ENCODE assay signal across 25 cellular contexts in genomic region chr18:76997951-76998808, GRCh38.
"Had no signal": no experiment of that assay in that cellular context is flagged by ENCODE, and none has a peak within 500 bp of the region (broad histone marks: within the 10 kb centered on the region; RNA-seq: fewer than 3 reads in every experiment).

No MANE protein-coding gene starts in this region.

- H3K9me3 ChIP-seq: lower lobe of right lung, testis, upper lobe of left lung had no signal

- DNase-seq: activated CD4-positive, alpha-beta T cell treated with anti-CD3 and anti-CD28 coated beads, Interleukin-2, amount 10 ng/mL, durations not matched to agents 7 days and 5 days; activated CD4-positive, CD25-positive, alpha-beta regulatory T cell treated with anti-CD3 and anti-CD28 coated beads, Interleukin-2, amount 50 U/mL, for 72 hours; activated CD8-positive, alpha-beta memory T cell treated with anti-CD3 and anti-CD28 coated beads for 24 hours; activated CD8-positive, alpha-beta memory T cell treated with anti-CD3 and anti-CD28 coated beads, Interleukin-2, amount 50 U/mL, for 4 hours; activated naive CD4-positive, alpha-beta T cell; activated naive CD8-positive, alpha-beta T cell treated with anti-CD3 and anti-CD28 coated beads, Interleukin-2, amount 10 ng/mL, durations not matched to agents 7 days and 5 days; activated T-cell treated with anti-CD3 and anti-CD28 coated beads, Interleukin-2, amount 50 U/mL, for 24 hours; amniotic stem cell; cerebellar nuclear complex; cortex of kidney; hypothalamus; left colon; lower lobe of right lung; naive B cell; retina; sigmoid colon; stimulated activated CD4-positive, alpha-beta T cell treated with anti-CD3 and anti-CD28 coated beads, Interleukin-15, amount 100 ng/mL, for 24 hours; stimulated activated naive CD4-positive, alpha-beta T cell; T-helper 1 cell; testis; upper lobe of left lung; WERI-Rb-1 had no signal

- H3K27me3 Mint-ChIP-seq: activated T-cell treated with anti-CD3 and anti-CD28 coated beads, Interleukin-2, amount 50 U/mL, for 24 hours; naive B cell; progenitor cell of endocrine pancreas had no signal

- ATAC-seq: left colon had no signal

- H3K36me3 ChIP-seq: lower lobe of right lung, sigmoid colon, upper lobe of left lung, WERI-Rb-1 had no signal

- H3K36me3 Mint-ChIP-seq: activated naive CD8-positive, alpha-beta T cell treated with anti-CD3 and anti-CD28 coated beads, Interleukin-2, amount 10 ng/mL, durations not matched to agents 7 days and 5 days; naive B cell had no signal

- H3K4me1 ChIP-seq: testis had no signal

- H3K9me3 Mint-ChIP-seq: activated CD4-positive, alpha-beta T cell treated with anti-CD3 and anti-CD28 coated beads, Interleukin-2, amount 10 ng/mL, durations not matched to agents 7 days and 5 days; activated naive CD8-positive, alpha-beta T cell treated with anti-CD3 and anti-CD28 coated beads, Interleukin-2, amount 10 ng/mL, durations not matched to agents 7 days and 5 days; activated T-cell treated with anti-CD3 and anti-CD28 coated beads, Interleukin-2, amount 50 U/mL, for 24 hours; activated T-helper 2 cell treated with anti-CD3 and anti-CD28 coated beads, Interferon-gamma antibody, Interleukin-2, Interleukin-4, amounts not matched to agents 10 μg/mL and 5 μg/mL and 100 μg/mL, durations not matched to agents 14 hours and 24 hours and 36 hours; naive B cell had no signal

- H3K27me3 ChIP-seq: sigmoid colon, testis, upper lobe of left lung had no signal

- H3K27ac ChIP-seq: lower lobe of right lung, sigmoid colon, testis, upper lobe of left lung, WERI-Rb-1 had no signal

- H3K4me3 Mint-ChIP-seq: activated CD4-positive, alpha-beta T cell treated with anti-CD3 and anti-CD28 coated beads, Interleukin-2, amount 10 ng/mL, durations not matched to agents 7 days and 5 days; activated naive CD8-positive, alpha-beta T cell treated with anti-CD3 and anti-CD28 coated beads, Interleukin-2, amount 10 ng/mL, durations not matched to agents 7 days and 5 days; activated T-cell treated with anti-CD3 and anti-CD28 coated beads, Interleukin-2, amount 50 U/mL, for 24 hours had no signal

- H3K4me3 ChIP-seq: lower lobe of right lung, sigmoid colon, smooth muscle cell, testis, upper lobe of left lung had no signal

- H3K27ac Mint-ChIP-seq: activated CD4-positive, alpha-beta T cell treated with anti-CD3 and anti-CD28 coated beads, Interleukin-2, amount 10 ng/mL, durations not matched to agents 7 days and 5 days; activated naive CD8-positive, alpha-beta T cell treated with anti-CD3 and anti-CD28 coated beads, Interleukin-2, amount 10 ng/mL, durations not matched to agents 7 days and 5 days; activated T-cell treated with anti-CD3 and anti-CD28 coated beads, Interleukin-2, amount 50 U/mL, for 24 hours; activated T-helper 2 cell treated with anti-CD3 and anti-CD28 coated beads, Interferon-gamma antibody, Interleukin-2, Interleukin-4, amounts not matched to agents 10 μg/mL and 5 μg/mL and 100 μg/mL, durations not matched to agents 14 hours and 24 hours and 36 hours; naive B cell; progenitor cell of endocrine pancreas had no signal
